In the genomic region with DNA sequence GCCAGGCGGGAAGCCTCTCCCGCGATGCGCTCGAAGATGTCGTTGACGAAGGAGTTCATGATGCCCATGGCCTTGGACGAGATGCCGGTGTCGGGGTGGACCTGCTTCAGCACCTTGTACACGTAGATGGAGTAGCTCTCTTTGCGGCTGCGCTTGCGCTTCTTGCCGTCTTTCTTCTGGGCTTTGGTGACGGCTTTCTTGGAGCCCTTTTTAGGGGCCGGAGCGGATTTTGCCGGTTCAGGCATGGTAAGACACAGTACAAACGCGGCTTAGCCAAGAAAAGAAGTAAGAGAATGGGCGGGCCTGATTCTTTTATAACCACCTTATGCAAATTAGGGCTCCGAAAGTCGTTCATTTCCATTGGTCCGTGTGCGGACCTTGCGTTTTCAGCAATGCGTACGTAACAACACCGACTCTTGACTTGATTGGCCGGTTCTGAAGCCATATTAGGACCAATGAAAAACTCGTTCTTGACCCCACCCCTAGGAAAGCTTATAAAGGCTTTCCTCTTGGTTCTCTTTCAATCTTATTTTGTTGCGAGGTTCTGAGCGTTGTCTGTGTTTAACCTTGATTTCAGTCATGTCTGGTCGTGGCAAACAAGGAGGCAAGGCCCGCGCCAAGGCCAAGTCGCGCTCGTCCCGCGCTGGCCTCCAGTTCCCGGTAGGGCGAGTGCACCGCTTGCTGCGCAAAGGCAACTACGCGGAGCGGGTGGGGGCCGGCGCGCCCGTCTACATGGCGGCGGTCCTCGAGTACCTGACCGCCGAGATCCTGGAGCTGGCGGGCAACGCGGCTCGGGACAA, we compare ENCODE assay signal across 1 cellular context.
TF ChIP-seq lines count a peak whose summit lies in the region.

No MANE protein-coding gene starts in this region.

TF ChIP-seq in HepG2, 621 proteins besides CTCF, POLR2A, EP300 and RAD21 (continued from another document and continues in another):
- TF ChIP-seq, protein P1, sequence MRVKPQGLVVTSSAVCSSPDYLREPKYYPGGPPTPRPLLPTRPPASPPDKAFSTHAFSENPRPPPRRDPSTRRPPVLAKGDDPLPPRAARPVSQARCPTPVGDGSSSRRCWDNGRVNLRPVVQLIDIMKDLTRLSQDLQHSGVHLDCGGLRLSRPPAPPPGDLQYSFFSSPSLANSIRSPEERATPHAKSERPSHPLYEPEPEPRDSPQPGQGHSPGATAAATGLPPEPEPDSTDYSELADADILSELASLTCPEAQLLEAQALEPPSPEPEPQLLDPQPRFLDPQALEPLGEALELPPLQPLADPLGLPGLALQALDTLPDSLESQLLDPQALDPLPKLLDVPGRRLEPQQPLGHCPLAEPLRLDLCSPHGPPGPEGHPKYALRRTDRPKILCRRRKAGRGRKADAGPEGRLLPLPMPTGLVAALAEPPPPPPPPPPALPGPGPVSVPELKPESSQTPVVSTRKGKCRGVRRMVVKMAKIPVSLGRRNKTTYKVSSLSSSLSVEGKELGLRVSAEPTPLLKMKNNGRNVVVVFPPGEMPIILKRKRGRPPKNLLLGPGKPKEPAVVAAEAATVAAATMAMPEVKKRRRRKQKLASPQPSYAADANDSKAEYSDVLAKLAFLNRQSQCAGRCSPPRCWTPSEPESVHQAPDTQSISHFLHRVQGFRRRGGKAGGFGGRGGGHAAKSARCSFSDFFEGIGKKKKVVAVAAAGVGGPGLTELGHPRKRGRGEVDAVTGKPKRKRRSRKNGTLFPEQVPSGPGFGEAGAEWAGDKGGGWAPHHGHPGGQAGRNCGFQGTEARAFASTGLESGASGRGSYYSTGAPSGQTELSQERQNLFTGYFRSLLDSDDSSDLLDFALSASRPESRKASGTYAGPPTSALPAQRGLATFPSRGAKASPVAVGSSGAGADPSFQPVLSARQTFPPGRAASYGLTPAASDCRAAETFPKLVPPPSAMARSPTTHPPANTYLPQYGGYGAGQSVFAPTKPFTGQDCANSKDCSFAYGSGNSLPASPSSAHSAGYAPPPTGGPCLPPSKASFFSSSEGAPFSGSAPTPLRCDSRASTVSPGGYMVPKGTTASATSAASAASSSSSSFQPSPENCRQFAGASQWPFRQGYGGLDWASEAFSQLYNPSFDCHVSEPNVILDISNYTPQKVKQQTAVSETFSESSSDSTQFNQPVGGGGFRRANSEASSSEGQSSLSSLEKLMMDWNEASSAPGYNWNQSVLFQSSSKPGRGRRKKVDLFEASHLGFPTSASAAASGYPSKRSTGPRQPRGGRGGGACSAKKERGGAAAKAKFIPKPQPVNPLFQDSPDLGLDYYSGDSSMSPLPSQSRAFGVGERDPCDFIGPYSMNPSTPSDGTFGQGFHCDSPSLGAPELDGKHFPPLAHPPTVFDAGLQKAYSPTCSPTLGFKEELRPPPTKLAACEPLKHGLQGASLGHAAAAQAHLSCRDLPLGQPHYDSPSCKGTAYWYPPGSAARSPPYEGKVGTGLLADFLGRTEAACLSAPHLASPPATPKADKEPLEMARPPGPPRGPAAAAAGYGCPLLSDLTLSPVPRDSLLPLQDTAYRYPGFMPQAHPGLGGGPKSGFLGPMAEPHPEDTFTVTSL (CRISPR knock-in tag; IDR thresholded peaks at IDR 0.05; ENCODE audit: borderline replicate concordance): no peak
- TF ChIP-seq NR2F6 (IDR thresholded peaks at IDR 0.05): no peak
- peak; percentile 31; the same call in 1 of the 2 replicates for TF ChIP-seq NR2F6 (CRISPR knock-in tag; IDR thresholded peaks at IDR 0.05)
- TF ChIP-seq CENPX (CRISPR knock-in tag; IDR thresholded peaks at IDR 0.05): no peak
- peak; percentile 93; the same call in 1 of the 2 replicates for TF ChIP-seq POLR2AphosphoS2 (IDR thresholded peaks at IDR 0.05; ENCODE audit: low read depth, low read length)
- TF ChIP-seq TBL1XR1 (IDR thresholded peaks at IDR 0.05; ENCODE audit: borderline replicate concordance, low read length, partially characterized antibody): peak; percentile 48
- 0 out of 2 replicates have a peak, but pooled peaks have one; percentile 22 for TF ChIP-seq ZMAT3 (CRISPR knock-in tag; conservative IDR thresholded peaks at IDR 0.05)
- TF ChIP-seq, protein P2, sequence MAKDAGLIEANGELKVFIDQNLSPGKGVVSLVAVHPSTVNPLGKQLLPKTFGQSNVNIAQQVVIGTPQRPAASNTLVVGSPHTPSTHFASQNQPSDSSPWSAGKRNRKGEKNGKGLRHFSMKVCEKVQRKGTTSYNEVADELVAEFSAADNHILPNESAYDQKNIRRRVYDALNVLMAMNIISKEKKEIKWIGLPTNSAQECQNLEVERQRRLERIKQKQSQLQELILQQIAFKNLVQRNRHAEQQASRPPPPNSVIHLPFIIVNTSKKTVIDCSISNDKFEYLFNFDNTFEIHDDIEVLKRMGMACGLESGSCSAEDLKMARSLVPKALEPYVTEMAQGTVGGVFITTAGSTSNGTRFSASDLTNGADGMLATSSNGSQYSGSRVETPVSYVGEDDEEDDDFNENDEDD (CRISPR knock-in tag; IDR thresholded peaks at IDR 0.05; ENCODE audit: borderline replicate concordance): 0 out of 2 replicates have a peak, but pooled peaks have one; percentile 20
- TF ChIP-seq GTF3A (CRISPR knock-in tag; conservative IDR thresholded peaks at IDR 0.05): no peak
- TF ChIP-seq, protein P3, sequence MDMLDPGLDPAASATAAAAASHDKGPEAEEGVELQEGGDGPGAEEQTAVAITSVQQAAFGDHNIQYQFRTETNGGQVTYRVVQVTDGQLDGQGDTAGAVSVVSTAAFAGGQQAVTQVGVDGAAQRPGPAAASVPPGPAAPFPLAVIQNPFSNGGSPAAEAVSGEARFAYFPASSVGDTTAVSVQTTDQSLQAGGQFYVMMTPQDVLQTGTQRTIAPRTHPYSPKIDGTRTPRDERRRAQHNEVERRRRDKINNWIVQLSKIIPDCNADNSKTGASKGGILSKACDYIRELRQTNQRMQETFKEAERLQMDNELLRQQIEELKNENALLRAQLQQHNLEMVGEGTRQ (IDR thresholded peaks at IDR 0.05; ENCODE audit: low read depth, low read length): no peak
- TF ChIP-seq, protein P3 (CRISPR knock-in tag; IDR thresholded peaks at IDR 0.05; ENCODE audit: borderline replicate concordance): no peak
- TF ChIP-seq, protein P4, sequence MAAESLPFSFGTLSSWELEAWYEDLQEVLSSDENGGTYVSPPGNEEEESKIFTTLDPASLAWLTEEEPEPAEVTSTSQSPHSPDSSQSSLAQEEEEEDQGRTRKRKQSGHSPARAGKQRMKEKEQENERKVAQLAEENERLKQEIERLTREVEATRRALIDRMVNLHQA (CRISPR knock-in tag; IDR thresholded peaks at IDR 0.05): no peak
- 0 out of 2 replicates have a peak, but pooled peaks have one; percentile 20 for TF ChIP-seq ZSCAN30 (CRISPR knock-in tag; IDR thresholded peaks at IDR 0.05)
- TF ChIP-seq THAP11 (CRISPR knock-in tag; IDR thresholded peaks at IDR 0.05): no peak; the same call in 1 of the 2 replicates
- 0 out of 2 replicates have a peak, but pooled peaks have one; percentile 63 for TF ChIP-seq YEATS2 (CRISPR knock-in tag; IDR thresholded peaks at IDR 0.05; ENCODE audit: borderline replicate concordance)
- TF ChIP-seq HNF4G (IDR thresholded peaks at IDR 0.05; ENCODE audit: borderline replicate concordance, low read depth, low read length): no peak
- TF ChIP-seq HNF4G (CRISPR knock-in tag; IDR thresholded peaks at IDR 0.05; ENCODE audit: borderline replicate concordance, low read depth): no peak
- peak; percentile 28; the same call in 1 of the 2 replicates for TF ChIP-seq ERF (CRISPR knock-in tag; IDR thresholded peaks at IDR 0.05)
- 0 out of 2 replicates have a peak, but pooled peaks have one; percentile 52 for TF ChIP-seq ZNF367 (CRISPR knock-in tag; IDR thresholded peaks at IDR 0.05; ENCODE audit: borderline replicate concordance)
- 0 out of 2 replicates have a peak, but pooled peaks have one; percentile 18 for TF ChIP-seq ZNF577 (CRISPR knock-in tag; IDR thresholded peaks at IDR 0.05; ENCODE audit: borderline replicate concordance, low read depth)
- 0 out of 2 replicates have a peak, but pooled peaks have one; percentile 38 for TF ChIP-seq RFXAP (CRISPR knock-in tag; IDR thresholded peaks at IDR 0.05; ENCODE audit: borderline replicate concordance)
- TF ChIP-seq, protein P5, sequence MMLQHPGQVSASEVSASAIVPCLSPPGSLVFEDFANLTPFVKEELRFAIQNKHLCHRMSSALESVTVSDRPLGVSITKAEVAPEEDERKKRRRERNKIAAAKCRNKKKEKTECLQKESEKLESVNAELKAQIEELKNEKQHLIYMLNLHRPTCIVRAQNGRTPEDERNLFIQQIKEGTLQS (CRISPR knock-in tag; IDR thresholded peaks at IDR 0.05): 0 out of 2 replicates have a peak, but pooled peaks have one; percentile 26
- TF ChIP-seq, protein P6, sequence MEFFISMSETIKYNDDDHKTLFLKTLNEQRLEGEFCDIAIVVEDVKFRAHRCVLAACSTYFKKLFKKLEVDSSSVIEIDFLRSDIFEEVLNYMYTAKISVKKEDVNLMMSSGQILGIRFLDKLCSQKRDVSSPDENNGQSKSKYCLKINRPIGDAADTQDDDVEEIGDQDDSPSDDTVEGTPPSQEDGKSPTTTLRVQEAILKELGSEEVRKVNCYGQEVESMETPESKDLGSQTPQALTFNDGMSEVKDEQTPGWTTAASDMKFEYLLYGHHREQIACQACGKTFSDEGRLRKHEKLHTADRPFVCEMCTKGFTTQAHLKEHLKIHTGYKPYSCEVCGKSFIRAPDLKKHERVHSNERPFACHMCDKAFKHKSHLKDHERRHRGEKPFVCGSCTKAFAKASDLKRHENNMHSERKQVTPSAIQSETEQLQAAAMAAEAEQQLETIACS (CRISPR knock-in tag; IDR thresholded peaks at IDR 0.05): no peak
- TF ChIP-seq HOXA3 (CRISPR knock-in tag; IDR thresholded peaks at IDR 0.05): peak; percentile 53
- peak; percentile 60; the same call in 1 of the 2 replicates for TF ChIP-seq FOXK1 (CRISPR knock-in tag; IDR thresholded peaks at IDR 0.05; ENCODE audit: borderline replicate concordance, low read depth)
- peak; percentile 26; the same call in 1 of the 2 replicates for TF ChIP-seq DMAP1 (CRISPR knock-in tag; IDR thresholded peaks at IDR 0.05)
- TF ChIP-seq, protein P7, sequence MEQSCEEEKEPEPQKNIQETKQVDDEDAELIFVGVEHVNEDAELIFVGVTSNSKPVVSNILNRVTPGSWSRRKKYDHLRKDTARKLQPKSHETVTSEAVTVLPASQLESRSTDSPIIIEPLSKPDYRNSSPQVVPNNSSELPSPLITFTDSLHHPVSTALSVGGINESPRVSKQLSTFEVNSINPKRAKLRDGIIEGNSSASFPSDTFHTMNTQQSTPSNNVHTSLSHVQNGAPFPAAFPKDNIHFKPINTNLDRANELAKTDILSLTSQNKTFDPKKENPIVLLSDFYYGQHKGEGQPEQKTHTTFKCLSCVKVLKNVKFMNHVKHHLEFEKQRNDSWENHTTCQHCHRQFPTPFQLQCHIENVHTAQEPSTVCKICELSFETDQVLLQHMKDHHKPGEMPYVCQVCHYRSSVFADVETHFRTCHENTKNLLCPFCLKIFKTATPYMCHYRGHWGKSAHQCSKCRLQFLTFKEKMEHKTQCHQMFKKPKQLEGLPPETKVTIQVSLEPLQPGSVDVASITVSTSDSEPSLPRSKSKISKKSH (CRISPR knock-in tag; IDR thresholded peaks at IDR 0.05; ENCODE audit: borderline replicate concordance): no peak
- TF ChIP-seq, protein P8, sequence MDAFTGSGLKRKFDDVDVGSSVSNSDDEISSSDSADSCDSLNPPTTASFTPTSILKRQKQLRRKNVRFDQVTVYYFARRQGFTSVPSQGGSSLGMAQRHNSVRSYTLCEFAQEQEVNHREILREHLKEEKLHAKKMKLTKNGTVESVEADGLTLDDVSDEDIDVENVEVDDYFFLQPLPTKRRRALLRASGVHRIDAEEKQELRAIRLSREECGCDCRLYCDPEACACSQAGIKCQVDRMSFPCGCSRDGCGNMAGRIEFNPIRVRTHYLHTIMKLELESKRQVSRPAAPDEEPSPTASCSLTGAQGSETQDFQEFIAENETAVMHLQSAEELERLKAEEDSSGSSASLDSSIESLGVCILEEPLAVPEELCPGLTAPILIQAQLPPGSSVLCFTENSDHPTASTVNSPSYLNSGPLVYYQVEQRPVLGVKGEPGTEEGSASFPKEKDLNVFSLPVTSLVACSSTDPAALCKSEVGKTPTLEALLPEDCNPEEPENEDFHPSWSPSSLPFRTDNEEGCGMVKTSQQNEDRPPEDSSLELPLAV (CRISPR knock-in tag; conservative IDR thresholded peaks at IDR 0.05; ENCODE audit: low read depth): no peak
- TF ChIP-seq SAFB2 (CRISPR knock-in tag; IDR thresholded peaks at IDR 0.05; ENCODE audit: borderline replicate concordance, low read depth): no peak
- 0 out of 2 replicates have a peak, but pooled peaks have one; percentile 3 for TF ChIP-seq FOXJ3 (CRISPR knock-in tag; IDR thresholded peaks at IDR 0.05; ENCODE audit: borderline replicate concordance)
- TF ChIP-seq TEAD3 (CRISPR knock-in tag; optimal IDR thresholded peaks at IDR 0.05; ENCODE audit: borderline replicate concordance): peak; percentile 54
- peak; percentile 87; the same call in 1 of the 2 replicates for TF ChIP-seq GTF2F1 (IDR thresholded peaks at IDR 0.05; ENCODE audit: low read length)
- TF ChIP-seq ZNF34 (CRISPR knock-in tag; IDR thresholded peaks at IDR 0.05; ENCODE audit: borderline replicate concordance): no peak
- no peak for TF ChIP-seq MTA1 (CRISPR knock-in tag; IDR thresholded peaks at IDR 0.05; ENCODE audit: borderline replicate concordance)
- TF ChIP-seq GABPB1 (CRISPR knock-in tag; IDR thresholded peaks at IDR 0.05): peak; percentile 52; the same call in 1 of the 2 replicates
- no peak for TF ChIP-seq ZNF552 (CRISPR knock-in tag; IDR thresholded peaks at IDR 0.05; ENCODE audit: borderline replicate concordance)
